Comparison of ENCODE assay signal across 26 cellular contexts in the genomic region with DNA sequence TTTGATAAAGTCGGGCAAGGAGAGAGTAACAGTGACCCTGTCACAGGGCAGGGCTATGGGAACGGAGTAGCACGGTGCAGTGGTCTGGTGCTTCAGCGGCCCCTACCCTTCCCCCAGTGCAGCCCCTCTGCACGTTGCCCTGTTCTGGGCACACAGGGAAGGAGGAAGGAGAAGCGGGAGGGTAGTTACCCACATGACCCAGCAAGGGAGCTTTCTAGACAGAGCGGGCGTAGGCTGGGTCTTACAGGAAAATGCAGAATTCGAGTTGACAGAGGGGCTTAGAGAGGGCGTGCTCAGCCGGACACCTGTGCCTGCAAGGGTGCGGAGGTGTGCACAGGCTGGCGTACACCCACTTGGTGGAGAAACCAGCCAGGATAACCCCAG.
"Had no signal": no experiment of that assay in that cellular context is flagged by ENCODE, and none has a peak within 500 bp of the region (broad histone marks: within the 10 kb centered on the region; RNA-seq: fewer than 3 reads in every experiment).

No MANE protein-coding gene starts in this region.

- H3K27ac Mint-ChIP-seq: activated B cell treated with CpG ODN at 0.5 μM for 24 hours; activated CD8-positive, alpha-beta T cell treated with anti-CD3 and anti-CD28 coated beads for 36 hours; activated naive CD8-positive, alpha-beta T cell; activated T-helper 17 cell treated with anti-CD3 and anti-CD28 coated beads, Interleukin-2, amount 50 U/mL, for 72 hours; T-helper 17 cell; T-helper 2 cell treated with Interferon-gamma antibody and Interleukin-4, amounts not matched to agents 5 μg/mL and 100 μg/mL, for 36 hours had no signal

- H3K9me3 Mint-ChIP-seq: activated T-helper 17 cell treated with anti-CD3 and anti-CD28 coated beads, Interleukin-2, amount 50 U/mL, for 72 hours; T-helper 2 cell treated with Interferon-gamma antibody and Interleukin-4, amounts not matched to agents 5 μg/mL and 100 μg/mL, for 36 hours had no signal

- H3K4me1 Mint-ChIP-seq: activated B cell treated with CpG ODN at 0.5 μM for 24 hours had no signal

- DNase-seq: activated B cell treated with CpG ODN at 0.5 μM for 24 hours; activated CD4-positive, alpha-beta T cell treated with anti-CD3 and anti-CD28 coated beads for 48 hours; activated CD4-positive, alpha-beta T cell treated with anti-CD3 and anti-CD28 coated beads, Interleukin-2, amount 50 U/mL, for 1 hour; activated CD4-positive, alpha-beta T cell treated with anti-CD3 and anti-CD28 coated beads, Interleukin-2, amount 50 U/mL, for 48 hours; activated CD8-positive, alpha-beta T cell treated with anti-CD3 and anti-CD28 coated beads for 36 hours; activated effector memory CD4-positive, alpha-beta T cell treated with Interleukin-2 at 50 U/mL for 16 hours; activated gamma-delta T cell treated with Interleukin-2 at 50 U/mL for 16 hours; activated naive CD4-positive, alpha-beta T cell treated with anti-CD3 and anti-CD28 coated beads, Interleukin-2, amount 50 U/mL, for 16 hours; activated naive CD4-positive, alpha-beta T cell treated with Interleukin-2 at 50 U/mL for 16 hours; activated T-cell treated with anti-CD3 and anti-CD28 coated beads, Interleukin-2, amount 50 U/mL, for 4 hours; amniotic stem cell; anterior cingulate cortex; brain microvascular endothelial cell; cortex of kidney; dermis blood vessel endothelial cell; effector CD8-positive, alpha-beta T cell; foreskin fibroblast; glutamatergic neuron; heart left ventricle; T-helper 1 cell; T-helper 17 cell; T1000 had no signal

- ATAC-seq: activated CD4-positive, CD25-positive, alpha-beta regulatory T cell treated with anti-CD3 and anti-CD28 coated beads, Interleukin-2, amount 50 U/mL, for 24 hours; activated CD8-positive, alpha-beta T cell treated with anti-CD3 and anti-CD28 coated beads for 36 hours; activated T-cell treated with anti-CD3 and anti-CD28 coated beads, Interleukin-2, amount 50 U/mL, for 4 hours; activated T-helper 17 cell treated with anti-CD3 and anti-CD28 coated beads, Interleukin-2, amount 50 U/mL, for 72 hours; T-helper 17 cell had no signal

- H3K4me3 Mint-ChIP-seq: activated B cell treated with CpG ODN at 0.5 μM for 24 hours; activated CD8-positive, alpha-beta T cell treated with anti-CD3 and anti-CD28 coated beads for 36 hours; activated naive CD8-positive, alpha-beta T cell; activated T-cell treated with anti-CD3 and anti-CD28 coated beads, Interleukin-2, amount 50 U/mL, for 4 hours; activated T-helper 17 cell treated with anti-CD3 and anti-CD28 coated beads, Interleukin-2, amount 50 U/mL, for 72 hours; T-helper 17 cell; T-helper 2 cell treated with Interferon-gamma antibody and Interleukin-4, amounts not matched to agents 5 μg/mL and 100 μg/mL, for 36 hours had no signal
